ENCODE assay signal across 21 cellular contexts in the genomic region with DNA sequence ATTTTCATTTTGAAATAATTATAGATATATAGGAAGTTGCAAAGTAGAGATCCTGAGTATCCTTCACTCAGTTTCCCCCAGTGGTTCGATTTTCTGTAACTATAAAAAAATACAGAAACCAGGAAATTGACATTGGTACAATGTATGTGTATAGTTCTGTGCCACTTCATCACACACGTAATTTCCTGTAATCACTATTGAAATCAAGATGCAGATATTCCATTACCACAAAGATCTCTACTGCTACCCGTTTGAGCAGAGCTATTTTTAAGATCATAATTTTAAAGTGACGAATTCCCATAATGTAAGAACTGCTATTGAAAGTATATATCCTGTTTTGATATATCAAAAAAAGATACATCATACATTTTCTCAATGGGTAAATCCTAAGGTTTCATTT.
"Had no signal": no experiment of that assay in that cellular context is flagged by ENCODE, and none has a peak within 500 bp of the region (broad histone marks: within the 10 kb centered on the region; RNA-seq: fewer than 3 reads in every experiment).

No MANE protein-coding gene starts in this region.

- DNase-seq: IMR-90, Karpas-422, KG1, MG63, NCI-H1092, NCI-H1105 treated with DMSO at 0.1 percent for 48 hours, NCI-H1417 treated with DMSO at 0.1 percent for 48 hours, NCI-H146, NCI-H1694 treated with DMSO at 0.1 percent for 48 hours, NCI-H1930, NCI-H2081, NCI-H2107, NCI-H2227 treated with DMSO at 0.1 percent for 48 hours, NCI-H510A, NCI-H524 treated with DMSO at 0.1 percent for 48 hours, NCI-H69, NCI-H774, Right ventricle myocardium superior, RPMI8226, SIG-M5 had no signal

- ATAC-seq: HepG2 had no signal
